ENCODE assay signal across 12 cellular contexts in genomic region chr7:50667338-50667737, GRCh38.
DNase-seq lines count a peak whose midpoint lies in the region; ATAC-seq and TF ChIP-seq lines count a peak whose summit lies in the region.
"Had no signal": no experiment of that assay in that cellular context is flagged by ENCODE, and none has a peak within 500 bp of the region (broad histone marks: within the 10 kb centered on the region; RNA-seq: fewer than 3 reads in every experiment).

No MANE protein-coding gene starts in this region.

- no peak overlapping the region for H2AFZ ChIP-seq in trophoblast cell (ENCODE audit: insufficient read depth, low read length, poor library complexity)

- H3K79me2 ChIP-seq in trophoblast cell (ENCODE audit: control insufficient read depth, insufficient read depth, low read length, poor library complexity): no peaks in the 10 kb centered on the region

- H3K27me3 ChIP-seq in right atrium auricular region (no peaks in the 10 kb centered on the region), rectal smooth muscle tissue (ENCODE audit: control insufficient read depth, insufficient read depth, low read length) (no peaks in the 10 kb centered on the region), trophoblast cell (ENCODE audit: insufficient read depth, low read length) (no peaks in the 10 kb centered on the region)

- DNase-seq in right atrium auricular region (ENCODE audit: low spot score) (no peak), iPS-NIHi7 (ENCODE audit: extremely low spot score) (no peak), trophoblast cell (no peak)
- DNase-seq: activated CD4-positive, alpha-beta T cell treated with anti-CD3 and anti-CD28 coated beads for 4 hours; central memory CD4-positive, alpha-beta T cell; naive thymus-derived CD8-positive, alpha-beta T cell; PC-3 had no signal

- no peak overlapping the region for H3K4me3 Mint-ChIP-seq in brain
- H3K4me3 Mint-ChIP-seq: naive thymus-derived CD8-positive, alpha-beta T cell had no signal

- H3K36me3 Mint-ChIP-seq in brain: peaks cover 60% of the 10 kb centered on the region
- H3K36me3 Mint-ChIP-seq: naive thymus-derived CD8-positive, alpha-beta T cell had no signal

- H3K4ac ChIP-seq in trophoblast cell (ENCODE audit: low read depth, low read length): no peak overlapping the region

- H3K4me3 ChIP-seq in right atrium auricular region: no peak overlapping the region
- no peak overlapping the region for H3K4me3 ChIP-seq in rectal smooth muscle tissue (ENCODE audit: low read length)
- no peak overlapping the region for H3K4me3 ChIP-seq in trophoblast cell (ENCODE audit: low read depth, low read length)

- peak overlapping the region in 4 of 5 experiments; percentile 7 to 66 (median 25) for H3K27ac Mint-ChIP-seq in brain

- WGBS in trophoblast cell (ENCODE audit: extremely low coverage, insufficient coverage, insufficient read length): no CpG with 5 or more reads among the region's 4 CpGs

- no peak overlapping the region for H2BK120ac ChIP-seq in trophoblast cell (ENCODE audit: insufficient read depth, low read length, poor library complexity)

- no peaks in the 10 kb centered on the region for H3K79me1 ChIP-seq in trophoblast cell (ENCODE audit: low read length)

- peaks cover 0 to 6% (median 2%) of the 10 kb centered on the region in 5 experiments for H3K9me3 Mint-ChIP-seq in brain
- H3K9me3 Mint-ChIP-seq: naive thymus-derived CD8-positive, alpha-beta T cell had no signal

- H3K23ac ChIP-seq in trophoblast cell (ENCODE audit: low read length): no peak overlapping the region

- no peak for ATAC-seq in GM19328 (IDR thresholded peaks at IDR 0.05; ENCODE audit: unreplicated experiment)
- ATAC-seq in GM18870 (IDR thresholded peaks at IDR 0.05; ENCODE audit: unreplicated experiment): no peak
- ATAC-seq: naive thymus-derived CD8-positive, alpha-beta T cell; PC-3 had no signal

- H3K36me3 ChIP-seq in right atrium auricular region (peaks cover 13% of the 10 kb centered on the region), rectal smooth muscle tissue (ENCODE audit: control insufficient read depth, insufficient read depth, low read length) (peaks cover 3% of the 10 kb centered on the region), trophoblast cell (ENCODE audit: control insufficient read depth in 1 of 2, insufficient read depth in 2 of 2, low read length in 2 of 2) (peaks cover 8 to 14% of the 10 kb centered on the region in 2 experiments)

- no peak overlapping the region for H3K4me2 ChIP-seq in trophoblast cell (ENCODE audit: low read length)

- H2BK5ac ChIP-seq in trophoblast cell (ENCODE audit: low read depth, low read length, poor library complexity): no peak overlapping the region

- TF ChIP-seq CTCF in C4-2B (conservative IDR thresholded peaks at IDR 0.05): no peak
- no peak for TF ChIP-seq CTCF in brain (conservative IDR thresholded peaks at IDR 0.05)
- no peak for TF ChIP-seq CTCF in right atrium auricular region (IDR thresholded peaks at IDR 0.05)

- H3K27ac ChIP-seq in C4-2B (peak overlapping the region; percentile 46; the same call in 1 of the 2 replicates), right atrium auricular region (peak overlapping the region; percentile 85 to 86), rectal smooth muscle tissue (ENCODE audit: low read depth, low read length) (peak overlapping the region; percentile 76), trophoblast cell (ENCODE audit: low read depth, low read length) (no peak overlapping the region)

- no peak overlapping the region for H4K8ac ChIP-seq in trophoblast cell (ENCODE audit: low read depth, low read length)

- H3K27me3 Mint-ChIP-seq in brain: no peaks in the 10 kb centered on the region

- H3K9me3 ChIP-seq in right atrium auricular region: no peaks in the 10 kb centered on the region
- peaks cover 4% of the 10 kb centered on the region for H3K9me3 ChIP-seq in trophoblast cell (ENCODE audit: insufficient read depth, low read depth, low read length)

- H4K91ac ChIP-seq in trophoblast cell (ENCODE audit: low read depth, low read length): no peak overlapping the region

- H3K14ac ChIP-seq in trophoblast cell (ENCODE audit: low read length): no peak overlapping the region

- H3K4me1 Mint-ChIP-seq in brain: peaks cover 5% of the 10 kb centered on the region

- no peak overlapping the region for H4K12ac ChIP-seq in trophoblast cell (ENCODE audit: low read depth, low read length)

- H3K9ac ChIP-seq in rectal smooth muscle tissue (ENCODE audit: low read length): no peak overlapping the region
- no peak overlapping the region for H3K9ac ChIP-seq in trophoblast cell (ENCODE audit: low read length)

- no peak overlapping the region for H2AK5ac ChIP-seq in trophoblast cell (ENCODE audit: low read length)

- H3K4me1 ChIP-seq in right atrium auricular region: peaks cover 0 to 87% of the 10 kb centered on the region in 2 donors
- peaks cover 23% of the 10 kb centered on the region for H3K4me1 ChIP-seq in rectal smooth muscle tissue (ENCODE audit: control insufficient read depth, insufficient read depth, low read length)
- peaks cover 5 to 9% of the 10 kb centered on the region in 2 experiments for H3K4me1 ChIP-seq in trophoblast cell (ENCODE audit: control insufficient read depth in 1 of 2, insufficient read depth in 2 of 2, low read length in 2 of 2)

- no peak overlapping the region for H2BK12ac ChIP-seq in trophoblast cell (ENCODE audit: low read length)

- H3K18ac ChIP-seq in trophoblast cell (ENCODE audit: low read length): no peak overlapping the region
